Comparison of ENCODE assay signal across 7 cellular contexts in the genomic region with DNA sequence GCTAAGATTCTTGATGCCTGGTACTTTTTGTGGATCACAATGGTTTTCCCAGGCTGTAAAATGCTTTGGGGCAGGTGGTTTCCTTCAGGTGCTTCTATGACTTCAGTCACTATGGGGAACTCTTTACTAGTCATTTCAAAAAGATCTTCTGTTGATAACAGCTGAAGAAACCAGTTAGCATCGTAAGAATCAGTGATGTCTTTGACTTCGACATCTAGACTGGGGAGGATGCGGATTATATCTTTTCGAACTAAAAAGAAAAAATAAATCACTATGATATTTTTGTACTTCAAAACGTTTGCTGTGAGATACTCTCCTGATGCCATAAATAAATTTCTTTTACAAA.
"Had no signal": no experiment of that assay in that cellular context is flagged by ENCODE, and none has a peak within 500 bp of the region (broad histone marks: within the 10 kb centered on the region; RNA-seq: fewer than 3 reads in every experiment).

No MANE protein-coding gene starts in this region.

- DNase-seq: esophagus squamous epithelium, foreskin fibroblast, glutamatergic neuron, small intestine, transverse colon had no signal

- H3K27ac ChIP-seq: cardiac muscle cell, esophagus squamous epithelium, right atrium auricular region, transverse colon had no signal
